Comparison of ENCODE assay signal across 17 cellular contexts in genomic region chrY:9034217-9034616, GRCh38.
DNase-seq lines count a peak whose midpoint lies in the region; ATAC-seq, FAIRE-seq and TF ChIP-seq lines count a peak whose summit lies in the region.
"Had no signal": no experiment of that assay in that cellular context is flagged by ENCODE, and none has a peak within 500 bp of the region (broad histone marks: within the 10 kb centered on the region; RNA-seq: fewer than 3 reads in every experiment).

No MANE protein-coding gene starts in this region.

- peak; percentile 86 for FAIRE-seq in GM19239 (lab: Jason Lieb, UNC)
- FAIRE-seq: A204.1, GM12891 had no signal

- H3K27me3 Mint-ChIP-seq in natural killer cell (ENCODE audit: low read depth in 2 of 2) = no peaks in the 10 kb centered on the region
- H3K27me3 Mint-ChIP-seq: B cell; CD4-positive, alpha-beta T cell; IgD-negative memory B cell had no signal

- H3K36me3 ChIP-seq in OCI-LY7 (ENCODE audit: insufficient read depth, low read length) = no peaks in the 10 kb centered on the region

- no peaks in the 10 kb centered on the region for H3K9me2 ChIP-seq in OCI-LY7 (ENCODE audit: insufficient read depth, low read length)

- BruUV-seq in OCI-LY7 (replicated peaks; lab: Mats Ljungman, UMichigan) = no TSS peak

- H3K79me2 ChIP-seq in OCI-LY7 (ENCODE audit: insufficient read depth, low read depth, low read length) = no peaks in the 10 kb centered on the region

- H3K4me1 Mint-ChIP-seq in natural killer cell = no peaks in the 10 kb centered on the region
- H3K4me1 Mint-ChIP-seq: B cell, IgD-negative memory B cell had no signal

- H3K36me3 Mint-ChIP-seq in natural killer cell = no peaks in the 10 kb centered on the region
- H3K36me3 Mint-ChIP-seq: IgD-negative memory B cell had no signal

- POLR2A ChIA-PET in OCI-LY7 (lab: Charles Lee) = interaction anchor here (0.7 kb wide), 1 partner anchor 29 kb away, joined by 4 read pairs; no protein-coding TSS in a partner anchor

- H4K20me1 ChIP-seq in OCI-LY7 (ENCODE audit: insufficient read depth, low read length) = no peaks in the 10 kb centered on the region

- peak; percentile 64 for ATAC-seq in HG03457 (IDR thresholded peaks at IDR 0.05; ENCODE audit: unreplicated experiment)
- ATAC-seq in natural killer cell = no peak

- H3K27ac Mint-ChIP-seq in natural killer cell = no peak overlapping the region
- H3K27ac Mint-ChIP-seq: B cell; CD4-positive, alpha-beta T cell; HFFc6; IgD-negative memory B cell had no signal

- no peaks in the 10 kb centered on the region for H3K9me3 ChIP-seq in OCI-LY7 (ENCODE audit: low read length)

- no peak overlapping the region for H3K4me2 ChIP-seq in OCI-LY7 (ENCODE audit: low read length)

- no peak overlapping the region for H2AFZ ChIP-seq in OCI-LY7 (ENCODE audit: low read length)

- no peaks in the 10 kb centered on the region for H3K4me1 ChIP-seq in OCI-LY7 (ENCODE audit: insufficient read depth, low read length, poor library complexity, severe bottlenecking)

- no peak overlapping the region for H3K4me3 Mint-ChIP-seq in natural killer cell
- H3K4me3 Mint-ChIP-seq: B cell; CD4-positive, alpha-beta T cell; HFFc6; IgD-negative memory B cell had no signal

- intact Hi-C loops in OCI-LY7 (cut with micrococcal nuclease; ENCODE audit: unreplicated experiment) = no loop called here
- intact Hi-C loops in natural killer cell (cut with micrococcal nuclease) = no loop called here

- no peak overlapping the region for H3K27ac ChIP-seq in OCI-LY7 (ENCODE audit: low read depth, low read length, poor library complexity, severe bottlenecking)

- CTCF ChIA-PET in OCI-LY7 (lab: Charles Lee; ENCODE audit: unreplicated experiment) = no interaction called here

- H3K4me3 ChIP-seq in OCI-LY7 (ENCODE audit: low read depth, low read length, poor library complexity, severe bottlenecking) = no peak overlapping the region

- H3K9me3 Mint-ChIP-seq in natural killer cell = no peaks in the 10 kb centered on the region
- H3K9me3 Mint-ChIP-seq: CD4-positive, alpha-beta T cell; IgD-negative memory B cell had no signal

- TF ChIP-seq CTCF in OCI-LY7 (conservative IDR thresholded peaks at IDR 0.05; ENCODE audit: low read length) (no peak), natural killer cell (IDR thresholded peaks at IDR 0.05) (no peak)

- no peak for DNase-seq in GM19239 (ENCODE audit: insufficient read length, low spot score)
- peak; percentile 1 for DNase-seq in OCI-LY7 (ENCODE audit: low spot score)
- peak; percentile 41 for DNase-seq in kidney glomerular epithelial cell (lab: John Stamatoyannopoulos, UW)
- DNase-seq in occipital lobe (lab: John Stamatoyannopoulos, UW) = no peak
- DNase-seq in NCI-H345 (lab: John Stamatoyannopoulos, UW) = no peak
- no peak for DNase-seq in natural killer cell
- DNase-seq: C1 segment of cervical spinal cord; Calu3; CD4-positive, alpha-beta T cell; DMS 273 treated with DMSO at 0.1 percent for 48 hours; HCEC 1CT; HFFc6 had no signal

Comparison
In these comparisons a context has a peak if more than half of its experiments do, and no peak if none do; other contexts are left out.
1. DNase-seq: peak in OCI-LY7 (single experiment) and kidney glomerular epithelial cell (single experiment); none in GM19239 (single experiment), occipital lobe (single experiment), NCI-H345 (single experiment) and natural killer cell (single experiment).